8 cellular contexts compared by ENCODE assay signal in genomic region chr4:69881173-69881773, GRCh38. TPM values are rescaled to one million over a fixed set of nuclear protein-coding genes. Genes with fewer than 3 reads are reported as not detected.
DNase-seq lines count a peak whose midpoint lies in the region; ATAC-seq, FAIRE-seq and TF ChIP-seq lines count a peak whose summit lies in the region.

No MANE protein-coding gene starts in this region.

- peak; percentile 47 for FAIRE-seq in GM12878 (lab: Jason Lieb, UNC)

- no peaks in the 10 kb centered on the region for H3K4me1 ChIP-seq in GM12878 (ENCODE audit: control insufficient read depth, insufficient read depth, low read length)

- H3K4me1 Mint-ChIP-seq in stimulated activated naive CD8-positive, alpha-beta T cell treated with anti-CD3 and anti-CD28 coated beads, Interleukin-15, amount 100 ng/mL, for 72 hours = no peaks in the 10 kb centered on the region

- H3K27ac ChIP-seq in GM12878 (ENCODE audit: control insufficient read depth, insufficient read depth) = no peak overlapping the region

- RAD21 ChIA-PET in GM12878 (lab: Charles Lee; ENCODE audit: unreplicated experiment) = interaction anchor here (0.7 to 1.3 kb wide), 5 partner anchors 31 to 679 kb away, joined by 3 to 6 read pairs (median 3); no protein-coding TSS in a partner anchor

- POLR2A ChIA-PET in GM12878 (lab: Charles Lee) = interaction anchor here (0.6 kb wide), 1 partner anchor 38 kb away, joined by 6 read pairs; no protein-coding TSS in a partner anchor

- no peak overlapping the region for H2AFZ ChIP-seq in GM12878 (ENCODE audit: control insufficient read depth, low read depth, low read length)

- CTCF ChIA-PET in GM12878 (lab: Yijun Ruan, JAX) = interaction anchor here (0.6 to 3.1 kb wide), 17 partner anchors 10 to 678 kb away, joined by 3 to 29 read pairs (median 6); no protein-coding TSS in a partner anchor

- TF ChIP-seq EP300 in GM12878 (IDR thresholded peaks at IDR 0.05; ENCODE audit: borderline replicate concordance in 1 of 2, control insufficient read depth in 1 of 2, low read depth in 2 of 2, low read length in 2 of 2) = no peak

- H3K9ac ChIP-seq in GM12878 (ENCODE audit: control insufficient read depth, insufficient read depth, low read length) = no peak overlapping the region

- H3K4me3 ChIP-seq in GM12878 (no peak overlapping the region), kidney epithelial cell (ENCODE audit: low read depth, low read length) (no peak overlapping the region)

- no peaks in the 10 kb centered on the region for H3K79me2 ChIP-seq in GM12878 (ENCODE audit: control insufficient read depth, insufficient read depth, low read length)

- no peak overlapping the region for H3K4me2 ChIP-seq in GM12878 (ENCODE audit: control insufficient read depth, insufficient read depth)

- TF ChIP-seq CTCF in GM12878 (IDR thresholded peaks at IDR 0.05 in 2 of 3, conservative IDR thresholded peaks at IDR 0.05 in 1 of 3; ENCODE audit: control insufficient read depth in 2 of 3, extremely low read depth in 1 of 3, insufficient read depth in 1 of 3, low read depth in 3 of 3, low read length in 3 of 3) (peak; percentile 68 to 83 (median 74)), kidney epithelial cell (IDR thresholded peaks at IDR 0.05; ENCODE audit: insufficient read depth, low read length, poor library complexity, severe bottlenecking) (peak; percentile 86)

- intact Hi-C loops in GM12878 (cut with micrococcal nuclease; ENCODE audit: unreplicated experiment) = loop anchor here (1.0 to 10.0 kb wide), 3 partner anchors 192 to 674 kb away; no protein-coding TSS in a partner anchor

- in situ Hi-C loops in Caki2 (cut with HindIII; ENCODE audit: low pct_unique_long_range_greater_than_20kb, low sequenced_read_pairs) (no loop called here), GM12878 (cut with MboI) (loop anchor here (5.0 kb wide), 1 partner anchor 189 kb away; no protein-coding TSS in a partner anchor)

- peak; percentile 99 for TF ChIP-seq RAD21 in GM12878 (IDR thresholded peaks at IDR 0.05; ENCODE audit: insufficient read depth, low read depth, low read length)

- H3K27ac Mint-ChIP-seq in stimulated activated naive CD8-positive, alpha-beta T cell treated with anti-CD3 and anti-CD28 coated beads, Interleukin-15, amount 100 ng/mL, for 72 hours = no peak overlapping the region

- DNase-seq in Caki2 (ENCODE audit: low read depth) = peak; percentile 10
- peak; percentile 66 for DNase-seq in NCI-H82 (lab: John Stamatoyannopoulos, UW)
- DNase-seq in GM12878 (ENCODE audit: low read depth, low spot score) = no peak
- no peak for DNase-seq in kidney epithelial cell (ENCODE audit: low read depth)
- peak in 1 of 2 donors; percentile 19 for DNase-seq in stimulated activated naive CD8-positive, alpha-beta T cell treated with anti-CD3 and anti-CD28 coated beads, Interleukin-15, amount 100 ng/mL, for 72 hours
- DNase-seq in activated effector memory CD4-positive, alpha-beta T cell treated with anti-CD3 and anti-CD28 coated beads, Interleukin-2, amount 50 U/mL, for 16 hours = no peak

- H3K9me3 ChIP-seq in GM12878 (replicated peaks; ENCODE audit: control insufficient read depth, insufficient read depth, low read length) = no peaks in the 10 kb centered on the region

- ATAC-seq in GM18861 (IDR thresholded peaks at IDR 0.05; ENCODE audit: unreplicated experiment) = peak; percentile 87
- peak; percentile 83 for ATAC-seq in HG03097 (IDR thresholded peaks at IDR 0.05; ENCODE audit: low FRiP score, unreplicated experiment)
- peak; percentile 88 for ATAC-seq in GM12878
- ATAC-seq in stimulated activated naive CD8-positive, alpha-beta T cell treated with anti-CD3 and anti-CD28 coated beads, Interleukin-15, amount 100 ng/mL, for 72 hours = peak; percentile 70

- no peak for TF ChIP-seq POLR2A in GM12878 (IDR thresholded peaks at IDR 0.05; ENCODE audit: low read depth, low read length)

- H4K20me1 ChIP-seq in GM12878 (ENCODE audit: control insufficient read depth, insufficient read depth) = no peaks in the 10 kb centered on the region

- H3K27me3 ChIP-seq in GM12878 (replicated peaks in 1 of 2; ENCODE audit: control insufficient read depth in 2 of 2, insufficient read depth in 2 of 2, low read length in 1 of 2) = no peaks in the 10 kb centered on the region
- no peaks in the 10 kb centered on the region for H3K27me3 ChIP-seq in kidney epithelial cell (ENCODE audit: control insufficient read depth, insufficient read depth, low read length)

- BruUV-seq in GM12878 (replicated peaks; lab: Mats Ljungman, UMichigan) = no TSS peak

- SMC1A ChIA-PET in GM12878 (lab: Charles Lee; ENCODE audit: uncharacterized antibody, unreplicated experiment) = interaction anchor here (0.9 to 4.4 kb wide), 11 partner anchors 13 to 302 kb away, joined by 4 to 25 read pairs (median 5); no protein-coding TSS in a partner anchor

- H3K36me3 ChIP-seq in GM12878 (ENCODE audit: control insufficient read depth in 2 of 2, insufficient read depth in 2 of 2, low read length in 1 of 2) = no peaks in the 10 kb centered on the region
- no peaks in the 10 kb centered on the region for H3K36me3 ChIP-seq in kidney epithelial cell (ENCODE audit: control insufficient read depth, insufficient read depth, low read length)

- H3K27me3 Mint-ChIP-seq in stimulated activated naive CD8-positive, alpha-beta T cell treated with anti-CD3 and anti-CD28 coated beads, Interleukin-15, amount 100 ng/mL, for 72 hours = no peaks in the 10 kb centered on the region

- peaks cover 0 to 5% of the 10 kb centered on the region in 2 donors for H3K9me3 Mint-ChIP-seq in stimulated activated naive CD8-positive, alpha-beta T cell treated with anti-CD3 and anti-CD28 coated beads, Interleukin-15, amount 100 ng/mL, for 72 hours

- no peak overlapping the region for H3K4me3 Mint-ChIP-seq in stimulated activated naive CD8-positive, alpha-beta T cell treated with anti-CD3 and anti-CD28 coated beads, Interleukin-15, amount 100 ng/mL, for 72 hours

TF ChIP-seq in GM12878, 131 proteins besides CTCF, POLR2A, EP300 and RAD21 (continues in another document):
- TF ChIP-seq SMC3 (IDR thresholded peaks at IDR 0.05; ENCODE audit: borderline replicate concordance, low read length) (peak; percentile 95), IKZF2 (IDR thresholded peaks at IDR 0.05) (no peak), RELB (IDR thresholded peaks at IDR 0.05; ENCODE audit: low read depth) (no peak), MTA3 (IDR thresholded peaks at IDR 0.05; ENCODE audit: borderline replicate concordance, low read length) (no peak)

RNA-seq across cellular contexts. Expression of gene SULT1E1, which starts 21.3 kb away (rescaled TPM):
- total RNA-seq in Caki2 (2014; rRNA removed; shearing (Covaris generic); ENCODE audit: low replicate concordance) = not detected in 2 replicates
- total RNA-seq in GM12878 (2013; cell fraction: nucleolus; rRNA removed) = not detected in 2 replicates
- not detected in 2 replicates for total RNA-seq in GM12878 (2014; rRNA removed)
- total RNA-seq in GM12878 (2014; rRNA removed; fragmentation: Illumina TruSeq; extraction: Trizol) = not detected in 2 replicates
- total RNA-seq in GM12878 (2021) = not detected in 2 replicates
- polyA plus RNA-seq in GM12878 (2011; ENCODE audit: low read depth) = not detected
- polyA plus RNA-seq in GM12878 (2011; rRNA removed) = not detected in 2 replicates
- polyA plus RNA-seq in GM12878 (2011; cell fraction: cytosol; rRNA removed) = not detected in 2 replicates
- polyA plus RNA-seq in GM12878 (2011; cell fraction: nucleus; rRNA removed) = not detected in 2 replicates
- polyA plus RNA-seq in GM12878 (2012) = not detected in 2 replicates
- not detected in 2 replicates for polyA plus RNA-seq in GM12878 (2014; fragmentation: Illumina TruSeq; extraction: Trizol)
- polyA plus RNA-seq in GM12878 (2014; fragmentation: Nextera tagmentation; extraction: Ambion mirVana) = not detected
- polyA plus RNA-seq in GM12878 (2014; rRNA removed) = not detected in 2 replicates
- polyA plus RNA-seq in GM12878 (2016; fragmentation: Nextera tagmentation; extraction: Ambion mirVana) = not detected
- polyA minus RNA-seq in GM12878 (2011; rRNA and poly(A)+ RNA removed) = not detected in 2 replicates
- not detected in 2 replicates for polyA minus RNA-seq in GM12878 (2011; cell fraction: cytosol; rRNA and poly(A)+ RNA removed)
- polyA minus RNA-seq in GM12878 (2011; cell fraction: nucleus; rRNA and poly(A)+ RNA removed) = not detected in 2 replicates
- not detected in 2 replicates for total RNA-seq in kidney epithelial cell

RNA-seq across cellular contexts. Expression of gene CSN1S1, which starts 49.6 kb away (rescaled TPM):
- not detected in 2 replicates for total RNA-seq in Caki2 (2014; rRNA removed; shearing (Covaris generic); ENCODE audit: low replicate concordance)
- not detected in 2 replicates for total RNA-seq in GM12878 (2013; cell fraction: nucleolus; rRNA removed)
- not detected in 2 replicates for total RNA-seq in GM12878 (2014; rRNA removed)
- total RNA-seq in GM12878 (2014; rRNA removed; fragmentation: Illumina TruSeq; extraction: Trizol) = not detected in 2 replicates
- total RNA-seq in GM12878 (2021) = not detected in 2 replicates
- not detected for polyA plus RNA-seq in GM12878 (2011; ENCODE audit: low read depth)
- polyA plus RNA-seq in GM12878 (2011; rRNA removed) = not detected in 2 replicates
- polyA plus RNA-seq in GM12878 (2011; cell fraction: cytosol; rRNA removed) = not detected in 2 replicates
- polyA plus RNA-seq in GM12878 (2011; cell fraction: nucleus; rRNA removed) = not detected in 2 replicates
- polyA plus RNA-seq in GM12878 (2012) = not detected in 2 replicates
- not detected in 2 replicates for polyA plus RNA-seq in GM12878 (2014; fragmentation: Illumina TruSeq; extraction: Trizol)
- not detected for polyA plus RNA-seq in GM12878 (2014; fragmentation: Nextera tagmentation; extraction: Ambion mirVana)
- polyA plus RNA-seq in GM12878 (2014; rRNA removed) = not detected in 2 replicates
- not detected for polyA plus RNA-seq in GM12878 (2016; fragmentation: Nextera tagmentation; extraction: Ambion mirVana)
- not detected in 2 replicates for polyA minus RNA-seq in GM12878 (2011; rRNA and poly(A)+ RNA removed)
- not detected in 2 replicates for polyA minus RNA-seq in GM12878 (2011; cell fraction: cytosol; rRNA and poly(A)+ RNA removed)
- polyA minus RNA-seq in GM12878 (2011; cell fraction: nucleus; rRNA and poly(A)+ RNA removed) = not detected in 2 replicates
- not detected in 2 replicates for total RNA-seq in kidney epithelial cell

Comparison
In these comparisons a context has a peak if more than half of its experiments do, and no peak if none do; other contexts are left out.
1. DNase-seq: peak in Caki2 (single experiment) and NCI-H82 (single experiment); none in GM12878 (single experiment), kidney epithelial cell (single experiment) and activated effector memory CD4-positive, alpha-beta T cell treated with anti-CD3 and anti-CD28 coated beads, Interleukin-2, amount 50 U/mL, for 16 hours (single experiment).
2. Peak in every context shown above with its lines, with median percentiles within 50 percentile points of each other: ATAC-seq.